Comparison of ENCODE assay signal across 1 cellular context in genomic region chr17:46821482-46822387, GRCh38.
TF ChIP-seq lines count a peak whose summit lies in the region.

No MANE protein-coding gene starts in this region.

TF ChIP-seq in GM23338, 12 proteins besides CTCF, POLR2A, EP300 and RAD21 (continued from another document):
- no peak for TF ChIP-seq ZNF462 (CRISPR knock-in tag; IDR thresholded peaks at IDR 0.05)
- no peak for TF ChIP-seq CREB1 (CRISPR knock-in tag; IDR thresholded peaks at IDR 0.05; ENCODE audit: low read depth)
